In the genomic region with DNA sequence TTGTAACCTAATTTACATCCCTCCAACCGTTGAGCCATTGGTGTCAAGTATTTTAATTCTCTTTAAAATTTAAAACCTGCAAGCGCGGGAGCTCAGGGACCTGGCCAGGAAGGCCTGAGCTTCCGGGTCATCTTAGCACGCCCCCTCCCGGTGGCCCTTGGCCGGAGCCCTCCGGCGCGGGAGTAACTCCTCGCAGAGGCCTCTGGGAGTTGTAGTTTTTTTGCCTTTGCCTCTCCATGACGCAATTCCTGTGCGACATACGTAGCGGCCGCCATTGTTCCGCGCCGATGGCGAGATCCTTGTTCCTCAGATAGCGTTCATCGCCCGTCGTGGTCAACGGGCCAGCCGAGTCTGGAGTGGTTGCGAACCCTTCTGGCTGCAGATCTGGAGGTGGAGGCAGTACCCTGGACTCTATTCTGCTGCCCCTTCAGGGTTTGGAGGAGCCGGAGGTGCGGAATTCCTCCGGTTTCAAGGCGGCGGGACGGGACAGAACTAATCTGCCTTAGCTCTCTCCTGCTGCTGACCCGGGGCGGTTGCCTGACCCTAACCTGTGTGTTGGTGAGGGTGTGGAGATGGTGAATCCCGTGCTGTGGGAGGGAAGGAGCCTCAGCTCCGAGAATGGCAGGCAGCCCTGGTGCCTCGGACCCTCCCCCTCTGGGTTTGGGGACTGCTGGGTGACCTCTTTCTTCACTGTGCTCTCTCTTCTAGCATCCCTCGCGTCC, we compare ENCODE assay signal across 8 cellular contexts. TPM values are rescaled to one million over a fixed set of nuclear protein-coding genes. Genes with fewer than 3 reads are reported as not detected.
DNase-seq lines count a peak whose midpoint lies in the region; ATAC-seq, FAIRE-seq and TF ChIP-seq lines count a peak whose summit lies in the region.

A gene (plus strand): TSS at position 258 of the 722 bp plus-strand sequence. CDS start 503 bp downstream, outside the sequence.

- peak within 1 kb of the TSS; percentile 88 for H3K4me3 Mint-ChIP-seq in chondrocyte (ENCODE audit: unreplicated experiment)

- peak within 1 kb of the TSS; percentile 34 to 54 for H3K27ac ChIP-seq in kidney (ENCODE audit: low read depth in 2 of 2, low read length in 2 of 2)

- peak; percentile 75 for DNase-seq in AG09319 (ENCODE audit: extremely low read depth, low read depth)
- DNase-seq in NCI-H345 (lab: John Stamatoyannopoulos, UW), result peak; percentile 92
- DNase-seq in activated CD4-positive, CD25-positive, alpha-beta regulatory T cell treated with anti-CD3 and anti-CD28 coated beads, Interleukin-2, amount 50 U/mL, for 72 hours, result peak; percentile 94
- DNase-seq in chondrocyte (ENCODE audit: low spot score), result peak; percentile 94
- DNase-seq in kidney, result peak; percentile 95
- peak; percentile 92 for DNase-seq in stimulated activated CD4-positive, alpha-beta T cell treated with anti-CD3 and anti-CD28 coated beads, Interleukin-15, amount 100 ng/mL, for 24 hours

- TF ChIP-seq CTCF in AG09319 (IDR thresholded peaks at IDR 0.05; ENCODE audit: low read depth, low read length), result peak; percentile 84
- peak; percentile 94 for TF ChIP-seq CTCF in chondrocyte (IDR thresholded peaks at IDR 0.05)
- TF ChIP-seq CTCF in kidney (IDR thresholded peaks at IDR 0.05; ENCODE audit: borderline replicate concordance, extremely low read depth, insufficient read depth), result peak; percentile 66

- H3K27me3 Mint-ChIP-seq in chondrocyte (ENCODE audit: low read depth), result no peaks in the 10 kb centered on the region

- H3K36me3 ChIP-seq in kidney (ENCODE audit: control insufficient read depth in 1 of 2, insufficient read depth in 2 of 2, low read length in 2 of 2), result peaks cover 14 to 16% of the 10 kb centered on the region in 2 donors

- peaks cover 2 to 6% of the 10 kb centered on the region in 2 donors for H3K4me1 ChIP-seq in kidney (ENCODE audit: control insufficient read depth in 1 of 2, insufficient read depth in 1 of 2, low read depth in 1 of 2, low read length in 2 of 2)

- in situ Hi-C loops in GM18951 (cut with MboI; ENCODE audit: low sequenced_read_pairs, unreplicated experiment), result no loop called here

- H3K4me1 Mint-ChIP-seq in chondrocyte (ENCODE audit: low read depth), result peaks cover 13% of the 10 kb centered on the region

- peak; percentile 92 for ATAC-seq in HG03196 (IDR thresholded peaks at IDR 0.05; ENCODE audit: unreplicated experiment)

- intact Hi-C loops in kidney (cut with DNase I), result no loop called here

- H3K27ac Mint-ChIP-seq in chondrocyte (ENCODE audit: unreplicated experiment), result peak within 1 kb of the TSS; percentile 85

- peaks cover 43% of the 10 kb centered on the region for H3K36me3 Mint-ChIP-seq in chondrocyte (ENCODE audit: low read depth)

- peak; percentile 74 for TF ChIP-seq POLR2A in GM18951 (IDR thresholded peaks at IDR 0.05; ENCODE audit: extremely low read depth, insufficient read depth, insufficient read length)

- H3K9ac ChIP-seq in kidney (ENCODE audit: low read length in 2 of 2), result peak within 1 kb of the TSS; percentile 86 to 88

- peaks cover 0 to 27% of the 10 kb centered on the region in 2 donors for H3K9me3 ChIP-seq in kidney (ENCODE audit: control insufficient read depth in 1 of 2, low read length in 2 of 2)

- FAIRE-seq in kidney (lab: Jason Lieb, UNC), result peak; percentile 62

- H3K9me3 Mint-ChIP-seq in chondrocyte (ENCODE audit: low read depth), result peaks cover 55% of the 10 kb centered on the region

- peak within 1 kb of the TSS; percentile 99 to 100 for H3K4me3 ChIP-seq in kidney (ENCODE audit: low read length in 2 of 2)

RNA-seq across cellular contexts. Expression of the gene that starts here (rescaled TPM):
- total RNA-seq in chondrocyte (13.5 to 22.2 TPM (median 17.5 TPM) in 3 replicates), kidney (33.4 TPM)
- polyA plus RNA-seq in kidney (ENCODE audit: insufficient read depth, low read depth, low replicate concordance), result 6.7 TPM

Comparison
In these comparisons a context has a peak if more than half of its experiments do, and no peak if none do; other contexts are left out.
1. Peak in every context shown above with its lines: DNase-seq, ATAC-seq, H3K4me3 ChIP-seq and H3K27ac ChIP-seq.